In the genomic region with DNA sequence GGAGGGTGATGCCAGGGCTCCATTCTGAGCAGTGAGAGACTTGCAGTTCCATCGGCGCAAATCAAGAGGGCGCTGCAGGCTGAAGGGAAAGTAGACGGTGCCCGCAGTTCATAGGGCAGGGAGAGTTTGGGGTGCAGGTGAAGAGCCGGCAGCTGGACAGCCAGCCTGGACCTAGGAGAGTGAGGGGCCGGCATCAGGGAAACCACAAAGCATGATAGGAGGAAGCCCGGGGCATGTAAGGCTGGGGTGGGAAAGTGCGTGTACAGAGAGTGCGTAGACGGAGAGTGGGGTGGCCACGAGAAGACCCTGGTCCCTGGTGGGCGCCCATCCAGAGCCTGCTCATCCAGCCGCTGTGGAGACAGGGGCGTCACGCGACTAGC, we compare ENCODE assay signal across 12 cellular contexts.
DNase-seq lines count a peak whose midpoint lies in the region; ATAC-seq and TF ChIP-seq lines count a peak whose summit lies in the region.
"Had no signal": no experiment of that assay in that cellular context is flagged by ENCODE, and none has a peak within 500 bp of the region (broad histone marks: within the 10 kb centered on the region; RNA-seq: fewer than 3 reads in every experiment).

No MANE protein-coding gene starts in this region.

- H3K9me3 Mint-ChIP-seq in natural killer cell treated with Interleukin-12 subunit alpha and Interleukin-12 subunit beta and Interleukin-15 and Interleukin-18, amount 100 ng/mL, for 72 hours: no peaks in the 10 kb centered on the region
- H3K9me3 Mint-ChIP-seq in natural killer cell: no peaks in the 10 kb centered on the region
- no peaks in the 10 kb centered on the region for H3K9me3 Mint-ChIP-seq in activated T-helper 1 cell treated with anti-CD3 and anti-CD28 coated beads, Interleukin-12 subunit alpha, Interleukin-12 subunit beta, Interleukin-2, Interleukin-4 antibody, amounts not matched to agents 30 ng/mL and 10 ng/mL and 1 ng/mL, durations not matched to agents 14 hours and 24 hours and 36 hours
- H3K9me3 Mint-ChIP-seq: memory B cell had no signal

- H3K36me3 Mint-ChIP-seq in natural killer cell treated with Interleukin-12 subunit alpha and Interleukin-12 subunit beta and Interleukin-15 and Interleukin-18, amount 100 ng/mL, for 72 hours: no peaks in the 10 kb centered on the region
- no peaks in the 10 kb centered on the region for H3K36me3 Mint-ChIP-seq in natural killer cell
- H3K36me3 Mint-ChIP-seq in activated T-helper 1 cell treated with anti-CD3 and anti-CD28 coated beads, Interleukin-12 subunit alpha, Interleukin-12 subunit beta, Interleukin-2, Interleukin-4 antibody, amounts not matched to agents 30 ng/mL and 10 ng/mL and 1 ng/mL, durations not matched to agents 14 hours and 24 hours and 36 hours (ENCODE audit: low read depth): peaks cover 52% of the 10 kb centered on the region

- H3K4me3 ChIP-seq in mucosa of descending colon: no peak overlapping the region

- peaks cover 28 to 39% of the 10 kb centered on the region in 2 donors for H3K4me1 Mint-ChIP-seq in natural killer cell treated with Interleukin-12 subunit alpha and Interleukin-12 subunit beta and Interleukin-15 and Interleukin-18, amount 100 ng/mL, for 72 hours (ENCODE audit: low read depth in 2 of 2)
- H3K4me1 Mint-ChIP-seq in natural killer cell: peaks cover 0 to 16% of the 10 kb centered on the region in 2 donors
- H3K4me1 Mint-ChIP-seq in activated T-helper 1 cell treated with anti-CD3 and anti-CD28 coated beads, Interleukin-12 subunit alpha, Interleukin-12 subunit beta, Interleukin-2, Interleukin-4 antibody, amounts not matched to agents 30 ng/mL and 10 ng/mL and 1 ng/mL, durations not matched to agents 14 hours and 24 hours and 36 hours (ENCODE audit: low read depth): peaks cover 65% of the 10 kb centered on the region

- no peaks in the 10 kb centered on the region for H3K36me3 ChIP-seq in mucosa of descending colon (ENCODE audit: low read depth)

- no peaks in the 10 kb centered on the region for H3K9me3 ChIP-seq in mucosa of descending colon

- peak overlapping the region; percentile 84 for H3K4me3 Mint-ChIP-seq in natural killer cell treated with Interleukin-12 subunit alpha and Interleukin-12 subunit beta and Interleukin-15 and Interleukin-18, amount 100 ng/mL, for 72 hours
- H3K4me3 Mint-ChIP-seq in natural killer cell: no peak overlapping the region
- peak overlapping the region; percentile 73 for H3K4me3 Mint-ChIP-seq in activated T-helper 1 cell treated with anti-CD3 and anti-CD28 coated beads, Interleukin-12 subunit alpha, Interleukin-12 subunit beta, Interleukin-2, Interleukin-4 antibody, amounts not matched to agents 30 ng/mL and 10 ng/mL and 1 ng/mL, durations not matched to agents 14 hours and 24 hours and 36 hours
- H3K4me3 Mint-ChIP-seq: memory B cell had no signal

- peak overlapping the region; percentile 88 to 94 for H3K27ac Mint-ChIP-seq in natural killer cell treated with Interleukin-12 subunit alpha and Interleukin-12 subunit beta and Interleukin-15 and Interleukin-18, amount 100 ng/mL, for 72 hours
- peak overlapping the region in 1 of 2 donors; percentile 63 for H3K27ac Mint-ChIP-seq in natural killer cell
- peak overlapping the region; percentile 87 for H3K27ac Mint-ChIP-seq in activated T-helper 1 cell treated with anti-CD3 and anti-CD28 coated beads, Interleukin-12 subunit alpha, Interleukin-12 subunit beta, Interleukin-2, Interleukin-4 antibody, amounts not matched to agents 30 ng/mL and 10 ng/mL and 1 ng/mL, durations not matched to agents 14 hours and 24 hours and 36 hours

- no peaks in the 10 kb centered on the region for H3K4me1 ChIP-seq in mucosa of descending colon (ENCODE audit: low read depth)

- no peak for DNase-seq in natural killer cell treated with Interleukin-12 subunit alpha and Interleukin-12 subunit beta and Interleukin-15 and Interleukin-18, amount 100 ng/mL, for 72 hours (ENCODE audit: low spot score)
- DNase-seq in natural killer cell: no peak
- no peak for DNase-seq in activated T-helper 1 cell treated with anti-CD3 and anti-CD28 coated beads, Interleukin-12 subunit alpha, Interleukin-12 subunit beta, Interleukin-2, Interleukin-4 antibody, amounts not matched to agents 30 ng/mL and 10 ng/mL and 1 ng/mL, durations not matched to agents 14 hours and 24 hours and 36 hours (ENCODE audit: low spot score)
- DNase-seq in mucosa of descending colon: peak in 2 of 3 donors; percentile 18 to 52
- no peak for DNase-seq in erythroblast (lab: John Stamatoyannopoulos, UW)
- no peak for DNase-seq in HT-29 (ENCODE audit: low spot score)
- DNase-seq in NCI-H146 (lab: John Stamatoyannopoulos, UW): no peak
- DNase-seq: COR-L47, NCI-H2171, SHP77 had no signal

- TF ChIP-seq POLR2A in erythroblast (IDR thresholded peaks at IDR 0.05; ENCODE audit: low read length): no peak

- no peak for ATAC-seq in natural killer cell treated with Interleukin-12 subunit alpha and Interleukin-12 subunit beta and Interleukin-15 and Interleukin-18, amount 100 ng/mL, for 72 hours
- ATAC-seq in natural killer cell (no peak), mucosa of descending colon (no peak), HG03175 (IDR thresholded peaks at IDR 0.05; ENCODE audit: unreplicated experiment) (no peak)

- intact Hi-C loops in natural killer cell (cut with micrococcal nuclease) (no loop called here), mucosa of descending colon (cut with DNase I, micrococcal nuclease) (no loop called here)
- intact Hi-C loops in activated T-helper 1 cell treated with anti-CD3 and anti-CD28 coated beads, Interleukin-12 subunit alpha, Interleukin-12 subunit beta, Interleukin-2, Interleukin-4 antibody, amounts not matched to agents 30 ng/mL and 10 ng/mL and 1 ng/mL, durations not matched to agents 14 hours and 24 hours and 36 hours (cut with micrococcal nuclease): loop anchor here (2.0 kb wide), 2 partner anchors 110 to 226 kb away; no protein-coding TSS in a partner anchor

- H3K27me3 Mint-ChIP-seq in natural killer cell treated with Interleukin-12 subunit alpha and Interleukin-12 subunit beta and Interleukin-15 and Interleukin-18, amount 100 ng/mL, for 72 hours: no peaks in the 10 kb centered on the region
- no peaks in the 10 kb centered on the region for H3K27me3 Mint-ChIP-seq in natural killer cell (ENCODE audit: low read depth in 2 of 2)
- no peaks in the 10 kb centered on the region for H3K27me3 Mint-ChIP-seq in activated T-helper 1 cell treated with anti-CD3 and anti-CD28 coated beads, Interleukin-12 subunit alpha, Interleukin-12 subunit beta, Interleukin-2, Interleukin-4 antibody, amounts not matched to agents 30 ng/mL and 10 ng/mL and 1 ng/mL, durations not matched to agents 14 hours and 24 hours and 36 hours (ENCODE audit: insufficient read depth)
- H3K27me3 Mint-ChIP-seq: memory B cell had no signal

- no peak for TF ChIP-seq CTCF in natural killer cell (IDR thresholded peaks at IDR 0.05)
- TF ChIP-seq CTCF in mucosa of descending colon (IDR thresholded peaks at IDR 0.05): no peak

Comparison
In these comparisons a context has a peak if more than half of its experiments do, and no peak if none do; other contexts are left out.
1. DNase-seq: peak in mucosa of descending colon (2 of 3); none in natural killer cell treated with Interleukin-12 subunit alpha and Interleukin-12 subunit beta and Interleukin-15 and Interleukin-18, amount 100 ng/mL, for 72 hours (single experiment), natural killer cell (single experiment), activated T-helper 1 cell treated with anti-CD3 and anti-CD28 coated beads, Interleukin-12 subunit alpha, Interleukin-12 subunit beta, Interleukin-2, Interleukin-4 antibody, amounts not matched to agents 30 ng/mL and 10 ng/mL and 1 ng/mL, durations not matched to agents 14 hours and 24 hours and 36 hours (single experiment), erythroblast (0 of 2), HT-29 (single experiment) and NCI-H146 (single experiment).